ENCODE assay signal across 1 cellular context in genomic region chr11:967995-968751, GRCh38.
TF ChIP-seq lines count a peak whose summit lies in the region.

No MANE protein-coding gene starts in this region.

TF ChIP-seq in GM23338, 12 proteins besides CTCF, POLR2A, EP300 and RAD21 (continued from another document):
- no peak for TF ChIP-seq ZNF462 (CRISPR knock-in tag; IDR thresholded peaks at IDR 0.05)
- TF ChIP-seq CREB1 (CRISPR knock-in tag; IDR thresholded peaks at IDR 0.05; ENCODE audit: low read depth): no peak
- no peak for TF ChIP-seq ZNF114 (CRISPR knock-in tag; IDR thresholded peaks at IDR 0.05)
- no peak for TF ChIP-seq ETS1 (IDR thresholded peaks at IDR 0.05)
